23 cellular contexts compared by ENCODE assay signal in the genomic region with DNA sequence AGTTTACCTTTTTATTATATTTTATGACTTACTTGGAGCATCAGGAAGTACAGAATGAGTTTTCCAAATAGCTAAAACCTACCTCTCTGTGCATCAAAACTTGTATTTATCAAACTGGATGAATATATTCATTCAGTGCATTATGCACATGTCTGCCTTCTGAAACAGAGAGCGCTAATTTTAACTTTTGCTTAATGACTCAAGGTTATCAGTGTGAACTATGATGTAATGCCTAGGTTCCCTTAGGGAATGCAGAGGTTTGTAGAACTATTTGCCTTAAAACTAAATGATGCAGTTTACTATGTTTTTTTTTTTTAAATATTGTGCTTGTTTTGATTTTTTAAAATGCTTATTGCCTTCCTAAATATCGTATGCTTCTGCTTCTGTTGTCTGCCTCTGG. TPM values are rescaled to one million over a fixed set of nuclear protein-coding genes. Genes with fewer than 3 reads are reported as not detected.
DNase-seq lines count a peak whose midpoint lies in the region; ATAC-seq, FAIRE-seq and TF ChIP-seq lines count a peak whose summit lies in the region.
"Had no signal": no experiment of that assay in that cellular context is flagged by ENCODE, and none has a peak within 500 bp of the region (broad histone marks: within the 10 kb centered on the region; RNA-seq: fewer than 3 reads in every experiment).

No MANE protein-coding gene starts in this region.

- no peaks in the 10 kb centered on the region for H3K36me3 Mint-ChIP-seq in activated T-helper 2 cell treated with anti-CD3 and anti-CD28 coated beads, Interferon-gamma antibody, Interleukin-2, Interleukin-4, amounts not matched to agents 10 μg/mL and 5 μg/mL and 100 μg/mL, durations not matched to agents 14 hours and 24 hours and 36 hours (ENCODE audit: low read depth)
- H3K36me3 Mint-ChIP-seq: CD4-positive, CD25-positive, alpha-beta regulatory T cell had no signal

- H3K27me3 ChIP-seq in HepG2 (ENCODE audit: control insufficient read depth in 1 of 2, insufficient read depth in 2 of 2, low read length in 2 of 2) (peaks cover 3 to 23% of the 10 kb centered on the region in 2 experiments; a peak in 4 of 5 replicates), right lobe of liver (no peaks in the 10 kb centered on the region)
- H3K27me3 ChIP-seq: BLaER1, SJCRH30 had no signal

- DNase-seq in HepG2 (ENCODE audit: low spot score) (no peak), right lobe of liver (no peak), amniotic epithelial cell (ENCODE audit: low read depth) (peak; percentile 31), superior temporal gyrus (ENCODE audit: extremely low spot score) (peak; percentile 21), erythroblast (lab: John Stamatoyannopoulos, UW) (no peak)
- no peak for DNase-seq in activated T-helper 2 cell treated with anti-CD3 and anti-CD28 coated beads, Interferon-gamma antibody, Interleukin-2, Interleukin-4, amounts not matched to agents 10 μg/mL and 5 μg/mL and 100 μg/mL, durations not matched to agents 14 hours and 24 hours and 36 hours (ENCODE audit: low spot score)
- DNase-seq: CD4-positive, CD25-positive, alpha-beta regulatory T cell; H9; KBM-7; NCI-H2029; NCI-H69; SJCRH30; T-helper 17 cell had no signal

- BruUV-seq in HepG2 (replicated peaks; lab: Mats Ljungman, UMichigan) = no TSS peak

- intact Hi-C loops in HepG2 (cut with micrococcal nuclease; ENCODE audit: unreplicated experiment) = loop anchor here (5.0 kb wide), 1 partner anchor 1960 kb away; no protein-coding TSS in a partner anchor
- intact Hi-C loops in right lobe of liver (cut with DNase I) = no loop called here
- intact Hi-C loops in activated T-helper 2 cell treated with anti-CD3 and anti-CD28 coated beads, Interferon-gamma antibody, Interleukin-2, Interleukin-4, amounts not matched to agents 10 μg/mL and 5 μg/mL and 100 μg/mL, durations not matched to agents 14 hours and 24 hours and 36 hours (cut with micrococcal nuclease) = no loop called here

- H3K4me3 Mint-ChIP-seq in activated T-helper 2 cell treated with anti-CD3 and anti-CD28 coated beads, Interferon-gamma antibody, Interleukin-2, Interleukin-4, amounts not matched to agents 10 μg/mL and 5 μg/mL and 100 μg/mL, durations not matched to agents 14 hours and 24 hours and 36 hours (ENCODE audit: low read depth) = no peak overlapping the region
- H3K4me3 Mint-ChIP-seq: CD4-positive, CD25-positive, alpha-beta regulatory T cell; GM23338; H9; T-helper 17 cell had no signal

- 2% methylated on average over 2 of the region's 2 CpGs for WGBS in HepG2 (ENCODE audit: low lambda C conversion rate)
- 76% methylated on average over 2 of the region's 2 CpGs for WGBS in right lobe of liver (ENCODE audit: insufficient coverage, low coverage, low lambda C conversion rate, missing lambda C conversion rate)

- H3K4me2 ChIP-seq in HepG2 (ENCODE audit: low read depth, low read length) = no peak overlapping the region
- H3K4me2 ChIP-seq: BLaER1, GM23338 had no signal

- TF ChIP-seq EP300 in HepG2 (IDR thresholded peaks at IDR 0.05; ENCODE audit: low read depth in 2 of 2, low read length in 2 of 2) (no peak), HepG2 (CRISPR knock-in tag; IDR thresholded peaks at IDR 0.05; ENCODE audit: borderline replicate concordance) (no peak)

- H3K36me3 ChIP-seq in HepG2 (replicated peaks in 1 of 2; ENCODE audit: control insufficient read depth in 1 of 2, insufficient read depth in 2 of 2, low read length in 2 of 2) (no peaks in the 10 kb centered on the region), right lobe of liver (no peaks in the 10 kb centered on the region)
- H3K36me3 ChIP-seq: BLaER1, SJCRH30 had no signal

- H3K27me3 Mint-ChIP-seq in activated T-helper 2 cell treated with anti-CD3 and anti-CD28 coated beads, Interferon-gamma antibody, Interleukin-2, Interleukin-4, amounts not matched to agents 10 μg/mL and 5 μg/mL and 100 μg/mL, durations not matched to agents 14 hours and 24 hours and 36 hours (ENCODE audit: low read depth) = peaks cover 30% of the 10 kb centered on the region

- peaks cover 4% of the 10 kb centered on the region for H3K9me3 Mint-ChIP-seq in activated T-helper 2 cell treated with anti-CD3 and anti-CD28 coated beads, Interferon-gamma antibody, Interleukin-2, Interleukin-4, amounts not matched to agents 10 μg/mL and 5 μg/mL and 100 μg/mL, durations not matched to agents 14 hours and 24 hours and 36 hours

- POLR2A ChIA-PET in HepG2 (lab: Yijun Ruan, JAX) = no interaction called here

- no peaks in the 10 kb centered on the region for H3K4me1 Mint-ChIP-seq in activated T-helper 2 cell treated with anti-CD3 and anti-CD28 coated beads, Interferon-gamma antibody, Interleukin-2, Interleukin-4, amounts not matched to agents 10 μg/mL and 5 μg/mL and 100 μg/mL, durations not matched to agents 14 hours and 24 hours and 36 hours (ENCODE audit: low read depth)
- H3K4me1 Mint-ChIP-seq: CD4-positive, CD25-positive, alpha-beta regulatory T cell; T-helper 17 cell had no signal

- in situ Hi-C loops in HepG2 (cut with HindIII; ENCODE audit: extremely low pct_ligation_motif_present, low pct_unique_long_range_greater_than_20kb) = no loop called here

- ATAC-seq in HepG2 (no peak), right lobe of liver (no peak), HG02610 (IDR thresholded peaks at IDR 0.05; ENCODE audit: unreplicated experiment) (peak; percentile 54), HG03039 (IDR thresholded peaks at IDR 0.05; ENCODE audit: unreplicated experiment) (no peak)
- ATAC-seq: GM23338, SK-N-SH treated with all-trans-retinoic acid at 6 μM for 48 hours, T-helper 17 cell had no signal

- TF ChIP-seq POLR2A in HepG2 (IDR thresholded peaks at IDR 0.05; ENCODE audit: insufficient read depth in 1 of 2, low read depth in 2 of 2, low read length in 2 of 2) = no peak
- no peak for TF ChIP-seq POLR2A in right lobe of liver (IDR thresholded peaks at IDR 0.05)
- TF ChIP-seq POLR2A in erythroblast (IDR thresholded peaks at IDR 0.05; ENCODE audit: low read length) = no peak

- H3K27ac Mint-ChIP-seq in activated T-helper 2 cell treated with anti-CD3 and anti-CD28 coated beads, Interferon-gamma antibody, Interleukin-2, Interleukin-4, amounts not matched to agents 10 μg/mL and 5 μg/mL and 100 μg/mL, durations not matched to agents 14 hours and 24 hours and 36 hours = no peak overlapping the region
- H3K27ac Mint-ChIP-seq: CD4-positive, CD25-positive, alpha-beta regulatory T cell; GM23338; H9; T-helper 17 cell had no signal

- H2AFZ ChIP-seq in HepG2 (ENCODE audit: low read length) = no peak overlapping the region
- H2AFZ ChIP-seq: GM23338 had no signal

- no peak for TF ChIP-seq RAD21 in HepG2 (CRISPR knock-in tag; IDR thresholded peaks at IDR 0.05)

- H4K20me1 ChIP-seq in HepG2 (ENCODE audit: insufficient read depth, low read length) = no peaks in the 10 kb centered on the region
- H4K20me1 ChIP-seq: BLaER1 had no signal

- no peak for FAIRE-seq in HepG2 (lab: Jason Lieb, UNC)
- FAIRE-seq: A204.1, GM19239, HTR-8/SVneo, RCC 7860 had no signal

- CTCF ChIA-PET in HepG2 (lab: Yijun Ruan, JAX; ENCODE audit: low intra/inter-chr PET ratio, low total read pairs) = no interaction called here

- H3K27ac ChIP-seq in HepG2 (ENCODE audit: extremely low read length, insufficient read depth, low read length) = no peak overlapping the region
- H3K27ac ChIP-seq in right lobe of liver = no peak overlapping the region
- H3K27ac ChIP-seq: BLaER1, SJCRH30 had no signal

- no peak for TF ChIP-seq CTCF in HepG2 (CRISPR knock-in tag; IDR thresholded peaks at IDR 0.05)
- no peak for TF ChIP-seq CTCF in right lobe of liver (IDR thresholded peaks at IDR 0.05)

- H3K79me2 ChIP-seq in HepG2 (ENCODE audit: insufficient read depth, low read length) = no peaks in the 10 kb centered on the region

- H3K4me1 ChIP-seq in HepG2 (ENCODE audit: insufficient read depth, low read length) (peaks cover 5% of the 10 kb centered on the region; the same call in 1 of the 2 replicates), right lobe of liver (no peaks in the 10 kb centered on the region)
- H3K4me1 ChIP-seq: BLaER1, SJCRH30 had no signal

- H3K4me3 ChIP-seq in HepG2 (replicated peaks in 1 of 3; ENCODE audit: insufficient read depth in 1 of 3, low read depth in 2 of 3, low read length in 3 of 3) = no peak overlapping the region
- no peak overlapping the region for H3K4me3 ChIP-seq in right lobe of liver
- H3K4me3 ChIP-seq: BLaER1, GM23338, SJCRH30 had no signal

- H3K9me3 ChIP-seq in HepG2 (ENCODE audit: low read length) (no peaks in the 10 kb centered on the region), right lobe of liver (no peaks in the 10 kb centered on the region)

- H3K9ac ChIP-seq in HepG2 (ENCODE audit: insufficient read depth, low read depth, low read length) = no peak overlapping the region
- H3K9ac ChIP-seq: BLaER1 had no signal

TF ChIP-seq in HepG2, 621 proteins besides CTCF, POLR2A, EP300 and RAD21 (continues in another document):
- TF ChIP-seq SUZ12 (IDR thresholded peaks at IDR 0.05; ENCODE audit: low read depth, low read length) = no peak

RNA-seq across cellular contexts. Expression of a gene that starts 16.4 kb away (rescaled TPM):
- 0.38 TPM in 1 of 2 replicates, not detected in the other for total RNA-seq in HepG2 (2016; rRNA removed; fragmentation: Illumina TruSeq; extraction: Trizol)
- not detected in 2 replicates for total RNA-seq in HepG2 (2016; cell fraction: cytosol; rRNA removed; fragmentation: Illumina TruSeq; extraction: Trizol; ENCODE audit: low read depth)
- 0.15 and 0.19 TPM in 2 replicates for total RNA-seq in HepG2 (2016; cell fraction: insoluble cytoplasmic fraction; rRNA removed; fragmentation: Illumina TruSeq; extraction: Trizol)
- total RNA-seq in HepG2 (2016; cell fraction: membrane; rRNA removed; fragmentation: Illumina TruSeq; extraction: Trizol) = 0.17 TPM in 1 of 2 replicates, not detected in the other
- total RNA-seq in HepG2 (2016; cell fraction: nucleus; rRNA removed; fragmentation: Illumina TruSeq; extraction: Trizol) = 0.50 TPM in 1 of 2 replicates, not detected in the other
- 3.3 and 3.8 TPM in 2 replicates for polyA plus RNA-seq in HepG2 (2011; rRNA removed)
- 1.6 and 1.7 TPM in 2 replicates for polyA plus RNA-seq in HepG2 (2011; cell fraction: cytosol; rRNA removed)
- 21.5 and 25.6 TPM in 2 replicates for polyA plus RNA-seq in HepG2 (2011; cell fraction: nucleus; rRNA removed)
- polyA plus RNA-seq in HepG2 (2012) = 5.7 and 7.4 TPM in 2 replicates
- polyA plus RNA-seq in HepG2 (2016; cell fraction: cytosol; fragmentation: Illumina TruSeq; extraction: Trizol; ENCODE audit: low read depth) = not detected in 2 replicates
- 0.28 TPM in 1 of 2 replicates, not detected in the other for polyA plus RNA-seq in HepG2 (2016; cell fraction: insoluble cytoplasmic fraction; fragmentation: Illumina TruSeq; extraction: Trizol; ENCODE audit: low read depth)
- 0.09 and 0.35 TPM in 2 replicates for polyA plus RNA-seq in HepG2 (2016; cell fraction: membrane; fragmentation: Illumina TruSeq; extraction: Trizol; ENCODE audit: low read depth)
- polyA plus RNA-seq in HepG2 (2016; cell fraction: nucleus; fragmentation: Illumina TruSeq; extraction: Trizol; ENCODE audit: insufficient read depth, low read depth) = 1.4 and 1.9 TPM in 2 replicates
- 1.8 TPM in 1 of 2 replicates, not detected in the other for polyA minus RNA-seq in HepG2 (2011; rRNA and poly(A)+ RNA removed; ENCODE audit: low replicate concordance)
- polyA minus RNA-seq in HepG2 (2011; cell fraction: cytosol; rRNA and poly(A)+ RNA removed) = 0.59 and 0.88 TPM in 2 replicates
- polyA minus RNA-seq in HepG2 (2011; cell fraction: nucleus; rRNA and poly(A)+ RNA removed) = 2.5 and 3.3 TPM in 2 replicates
- total RNA-seq in right lobe of liver = 1 to 10 TPM in 3 of 6 experiments, under 1 TPM in 2, not detected in 1; 0.25 to 1.7 (median 1.4) TPM
- total RNA-seq in activated T-helper 2 cell treated with anti-CD3 and anti-CD28 coated beads, Interferon-gamma antibody, Interleukin-2, Interleukin-4, amounts not matched to agents 10 μg/mL and 5 μg/mL and 100 μg/mL, durations not matched to agents 14 hours and 24 hours and 36 hours = 0.23 and 0.32 TPM in 2 replicates
- total RNA-seq: CD4-positive, CD25-positive, alpha-beta regulatory T cell; NCI-H460 had no signal
- polyA plus RNA-seq: CD4-positive, CD25-positive, alpha-beta regulatory T cell had no signal

Comparison
In these comparisons a context has a peak if more than half of its experiments do, and no peak if none do; other contexts are left out.
1. DNase-seq: peak in amniotic epithelial cell (single experiment) and superior temporal gyrus (single experiment); none in HepG2 (single experiment), right lobe of liver (0 of 3), activated T-helper 2 cell treated with anti-CD3 and anti-CD28 coated beads, Interferon-gamma antibody, Interleukin-2, Interleukin-4, amounts not matched to agents 10 μg/mL and 5 μg/mL and 100 μg/mL, durations not matched to agents 14 hours and 24 hours and 36 hours (single experiment) and erythroblast (0 of 2).